9 cellular contexts compared by ENCODE assay signal in genomic region chr1:40625076-40625475, GRCh38. TPM values are rescaled to one million over a fixed set of nuclear protein-coding genes. Genes with fewer than 3 reads are reported as not detected.
A peak's percentile ranks its signal among the peaks of the same experiment; 100 is the strongest.
DNase-seq lines count a peak whose midpoint lies in the region; ATAC-seq and TF ChIP-seq lines count a peak whose summit lies in the region.
"Had no signal": no experiment of that assay in that cellular context is flagged by ENCODE, and none has a peak within 500 bp of the region (broad histone marks: within the 10 kb centered on the region; RNA-seq: fewer than 3 reads in every experiment).

No MANE protein-coding gene starts in this region.

- no peak overlapping the region for H3K4me3 Mint-ChIP-seq in activated CD4-positive, alpha-beta T cell treated with anti-CD3 and anti-CD28 coated beads for 36 hours
- H3K4me3 Mint-ChIP-seq in neural crest cell = no peak overlapping the region
- H3K4me3 Mint-ChIP-seq: T-helper 1 cell treated with Interleukin-12 subunit alpha and Interleukin-12 subunit beta and Interleukin-4 antibody, amounts not matched to agents 30 μg/mL and 1 μg/mL, for 36 hours had no signal

- intact Hi-C loops in activated CD4-positive, alpha-beta T cell treated with anti-CD3 and anti-CD28 coated beads for 36 hours (cut with DNase I, micrococcal nuclease) = loop anchor here (5.0 kb wide), 2 partner anchors 48 to 227 kb away; no protein-coding TSS in a partner anchor
- intact Hi-C loops in spleen (cut with DNase I; ENCODE audit: low total_unique reads) = no loop called here

- H3K4me1 ChIP-seq in spleen = peaks cover 0 to 8% (median 0%) of the 10 kb centered on the region in 6 donors

- CTCF ChIA-PET in activated CD4-positive, alpha-beta T cell treated with anti-CD3 and anti-CD28 coated beads for 36 hours (lab: Charles Lee) = interaction anchor here (0.7 to 1.3 kb wide), 6 partner anchors 28 to 171 kb away, joined by 3 to 4 read pairs (median 3); no protein-coding TSS in a partner anchor

- H3K9me3 ChIP-seq in spleen = no peaks in the 10 kb centered on the region

- POLR2A ChIA-PET in activated CD4-positive, alpha-beta T cell treated with anti-CD3 and anti-CD28 coated beads for 36 hours (lab: Charles Lee) = interaction anchor here (0.7 kb wide), 1 partner anchor 192 kb away, joined by 4 read pairs; no protein-coding TSS in a partner anchor

- peak; percentile 62 for DNase-seq in activated CD4-positive, alpha-beta T cell treated with anti-CD3 and anti-CD28 coated beads for 36 hours
- no peak for DNase-seq in activated CD4-positive, alpha-beta T cell treated with anti-CD3 and anti-CD28 coated beads for 4 hours
- DNase-seq in NCI-H2196 (lab: John Stamatoyannopoulos, UW; ENCODE audit: unreplicated experiment) = peak; percentile 14
- DNase-seq in cerebellar cortex (ENCODE audit: low spot score) = peak; percentile 69
- DNase-seq in neural crest cell (ENCODE audit: low read depth, low spot score) = no peak
- no peak for DNase-seq in retina
- DNase-seq in spleen = no peak

- no peak for TF ChIP-seq POLR2A in spleen (IDR thresholded peaks at IDR 0.05)

- ATAC-seq in activated CD4-positive, alpha-beta T cell treated with anti-CD3 and anti-CD28 coated beads for 36 hours = no peak
- no peak for ATAC-seq in GM19023 (IDR thresholded peaks at IDR 0.05; ENCODE audit: unreplicated experiment)

- H3K4me3 ChIP-seq in spleen = no peak overlapping the region

- peaks cover 18% of the 10 kb centered on the region for H3K4me1 Mint-ChIP-seq in activated CD4-positive, alpha-beta T cell treated with anti-CD3 and anti-CD28 coated beads for 36 hours
- H3K4me1 Mint-ChIP-seq in neural crest cell = no peaks in the 10 kb centered on the region

- no peak overlapping the region for H3K27ac Mint-ChIP-seq in activated CD4-positive, alpha-beta T cell treated with anti-CD3 and anti-CD28 coated beads for 36 hours
- H3K27ac Mint-ChIP-seq in neural crest cell (ENCODE audit: unreplicated experiment) = peak overlapping the region; percentile 57
- H3K27ac Mint-ChIP-seq: T-helper 1 cell treated with Interleukin-12 subunit alpha and Interleukin-12 subunit beta and Interleukin-4 antibody, amounts not matched to agents 30 μg/mL and 1 μg/mL, for 36 hours had no signal

- no peaks in the 10 kb centered on the region for H3K9me3 Mint-ChIP-seq in activated CD4-positive, alpha-beta T cell treated with anti-CD3 and anti-CD28 coated beads for 36 hours (ENCODE audit: low read depth)
- no peaks in the 10 kb centered on the region for H3K9me3 Mint-ChIP-seq in neural crest cell
- H3K9me3 Mint-ChIP-seq: T-helper 1 cell treated with Interleukin-12 subunit alpha and Interleukin-12 subunit beta and Interleukin-4 antibody, amounts not matched to agents 30 μg/mL and 1 μg/mL, for 36 hours had no signal

- TF ChIP-seq CTCF in neural crest cell (conservative IDR thresholded peaks at IDR 0.05) (no peak), spleen (IDR thresholded peaks at IDR 0.05 in 8 of 11, conservative IDR thresholded peaks at IDR 0.05 in 3 of 11) (peak in 2 of 11 experiments; percentile 14 to 31)

- peaks cover 3% of the 10 kb centered on the region for H3K27me3 Mint-ChIP-seq in activated CD4-positive, alpha-beta T cell treated with anti-CD3 and anti-CD28 coated beads for 36 hours
- H3K27me3 Mint-ChIP-seq in neural crest cell (ENCODE audit: low read depth) = no peaks in the 10 kb centered on the region

- H3K36me3 ChIP-seq in spleen = peaks cover 0 to 6% (median 0%) of the 10 kb centered on the region in 6 donors

- no peaks in the 10 kb centered on the region for H3K27me3 ChIP-seq in spleen (replicated peaks in 1 of 7)

- no peaks in the 10 kb centered on the region for H3K36me3 Mint-ChIP-seq in activated CD4-positive, alpha-beta T cell treated with anti-CD3 and anti-CD28 coated beads for 36 hours (ENCODE audit: low read depth)
- no peaks in the 10 kb centered on the region for H3K36me3 Mint-ChIP-seq in neural crest cell (ENCODE audit: low read depth)

- H3K27ac ChIP-seq in spleen = no peak overlapping the region

- WGBS in spleen, 5 donors = 44 to 73% (median 56%) methylated on average over 4 of the region's 4 CpGs

RNA-seq across cellular contexts. Expression of gene RIMS3, which starts 40.4 kb away (rescaled TPM):
- total RNA-seq in activated CD4-positive, alpha-beta T cell treated with anti-CD3 and anti-CD28 coated beads for 36 hours = 1 to 10 TPM; 2.7 TPM
- 22.4 and 22.9 TPM in 2 replicates for total RNA-seq in neural crest cell
- 1 to 10 TPM; 1.6 to 6.9 (median 3.3) TPM for total RNA-seq in spleen
- polyA plus RNA-seq in spleen = 1 to 10 TPM in 1 of 3 donors, under 1 TPM in 2; 0.30 to 1.0 (median 0.44) TPM

Comparison
In these comparisons a context has a peak if more than half of its experiments do, and no peak if none do; other contexts are left out.
1. DNase-seq: peak in activated CD4-positive, alpha-beta T cell treated with anti-CD3 and anti-CD28 coated beads for 36 hours (single experiment), NCI-H2196 (single experiment) and cerebellar cortex (single experiment); none in activated CD4-positive, alpha-beta T cell treated with anti-CD3 and anti-CD28 coated beads for 4 hours (0 of 2), neural crest cell (single experiment), retina (single experiment) and spleen (single experiment).